ENCODE assay signal across 34 cellular contexts in the genomic region with DNA sequence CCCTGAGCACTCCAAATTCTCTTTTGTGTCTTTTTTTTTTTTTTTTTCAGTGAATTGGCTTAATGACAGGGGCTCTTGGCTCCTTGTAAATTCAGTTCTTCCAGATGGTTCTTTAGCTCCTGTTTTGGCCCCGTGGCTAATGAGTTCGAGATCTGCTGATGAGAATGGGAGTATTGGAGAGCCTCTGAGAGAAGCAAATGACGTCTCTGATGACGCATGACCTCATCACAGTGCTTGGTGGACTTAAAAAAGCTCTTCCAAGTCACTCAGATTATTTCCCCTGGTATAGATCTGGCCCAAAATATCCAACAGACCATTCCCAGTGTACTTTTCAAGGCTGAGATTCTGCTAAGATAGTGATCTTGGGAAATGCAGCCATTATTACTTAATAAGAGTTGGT.
"Had no signal": no experiment of that assay in that cellular context is flagged by ENCODE, and none has a peak within 500 bp of the region (broad histone marks: within the 10 kb centered on the region; RNA-seq: fewer than 3 reads in every experiment).

No MANE protein-coding gene starts in this region.

- H3K9ac ChIP-seq: KMS-11 had no signal

- H3K4me3 ChIP-seq: MG63 had no signal

- H3K27ac ChIP-seq: KMS-11 had no signal

- H3K4me2 ChIP-seq: KMS-11 had no signal

- H3K36me3 ChIP-seq: MG63 had no signal

- H3K27me3 ChIP-seq: MG63 had no signal

- DNase-seq: Karpas-422, Kasumi-1, MG63, MM.1S, MV-4-11, NCI-H1048, NCI-H1092, NCI-H1092 treated with DMSO at 0.1 percent for 48 hours, NCI-H1105, NCI-H1417, NCI-H1417 treated with DMSO at 0.1 percent for 48 hours, NCI-H1436, NCI-H1436 treated with DMSO at 0.1 percent for 48 hours, NCI-H146, NCI-H1694, NCI-H1694 treated with DMSO at 0.1 percent for 48 hours, NCI-H187, NCI-H187 treated with DMSO at 0.1 percent for 48 hours, NCI-H1930, NCI-H2029, NCI-H2029 treated with DMSO at 0.1 percent for 48 hours, NCI-H2081, NCI-H2081 treated with DMSO at 0.1 percent for 48 hours, NCI-H2107, NCI-H2171, NCI-H2171 treated with DMSO at 0.1 percent for 48 hours, NCI-H2227 treated with DMSO at 0.1 percent for 48 hours, NCI-H226, NCI-H345, NCI-H446, NCI-H446 treated with DMSO at 0.1 percent for 48 hours, NCI-H510A, NCI-H510A treated with DMSO at 0.1 percent for 48 hours had no signal
